In the genomic region with DNA sequence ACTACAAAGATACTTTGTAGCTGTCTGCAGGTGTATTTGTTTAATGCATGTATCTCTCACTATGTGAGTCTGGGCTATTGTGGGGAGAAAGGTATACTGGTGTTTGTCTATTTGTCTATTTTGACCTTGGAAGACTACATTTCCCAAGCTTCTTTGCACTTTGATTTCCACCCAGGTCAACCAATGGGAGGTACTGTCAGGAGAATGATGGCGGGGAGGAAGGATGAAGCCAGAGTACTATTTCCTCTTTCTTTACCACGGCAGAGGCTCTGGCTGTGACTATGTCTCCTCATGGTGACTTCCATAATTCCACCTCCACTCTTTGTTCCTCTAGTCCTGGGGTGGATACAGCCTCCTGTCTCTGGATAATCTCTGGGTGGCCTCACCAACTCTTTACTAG, we compare ENCODE assay signal across 13 cellular contexts. TPM values are rescaled to one million over a fixed set of nuclear protein-coding genes. Genes with fewer than 3 reads are reported as not detected.
DNase-seq lines count a peak whose midpoint lies in the region; ATAC-seq and TF ChIP-seq lines count a peak whose summit lies in the region.
"Had no signal": no experiment of that assay in that cellular context is flagged by ENCODE, and none has a peak within 500 bp of the region (broad histone marks: within the 10 kb centered on the region; RNA-seq: fewer than 3 reads in every experiment).

No MANE protein-coding gene starts in this region.

- no peak overlapping the region for H2BK120ac ChIP-seq in trophoblast cell (ENCODE audit: insufficient read depth, low read length, poor library complexity)

- H4K12ac ChIP-seq in trophoblast cell (ENCODE audit: low read depth, low read length) = no peak overlapping the region

- no peak overlapping the region for H3K23ac ChIP-seq in trophoblast cell (ENCODE audit: low read length)

- no peak overlapping the region for H3K9ac ChIP-seq in GM23248
- H3K9ac ChIP-seq in trophoblast cell (ENCODE audit: low read length) = no peak overlapping the region

- no peak for TF ChIP-seq CTCF in cardiac fibroblast (IDR thresholded peaks at IDR 0.05; ENCODE audit: low read depth, low read length)

- 40 to 42% methylated on average over 2 of the region's 2 CpGs for WGBS in GM23248 (ENCODE audit: low coverage in 1 of 2, low lambda C conversion rate in 2 of 2, missing lambda C conversion rate in 2 of 2), 2 experiments
- no CpG with 5 or more reads among the region's 2 CpGs for WGBS in trophoblast cell (ENCODE audit: extremely low coverage, insufficient coverage, insufficient read length)

- H3K9me3 ChIP-seq in GM23248 (ENCODE audit: low read depth) (no peaks in the 10 kb centered on the region), trophoblast cell (ENCODE audit: insufficient read depth, low read depth, low read length) (no peaks in the 10 kb centered on the region)

- no peak overlapping the region for H2AK5ac ChIP-seq in trophoblast cell (ENCODE audit: low read length)

- H3F3A ChIP-seq in GM23248 (ENCODE audit: insufficient read depth) = no peaks in the 10 kb centered on the region

- H3K4me3 ChIP-seq in GM23248 (no peak overlapping the region), cardiac fibroblast (replicated peaks in 1 of 2; ENCODE audit: low read depth in 2 of 2, low read length in 2 of 2) (no peak overlapping the region), trophoblast cell (ENCODE audit: low read depth, low read length) (no peak overlapping the region)
- H3K4me3 ChIP-seq: SK-N-MC had no signal

- H2AFZ ChIP-seq in GM23248 = peak overlapping the region; percentile 47; the same call in 1 of the 2 replicates
- peak overlapping the region; percentile 20 for H2AFZ ChIP-seq in trophoblast cell (ENCODE audit: insufficient read depth, low read length, poor library complexity)

- no peak overlapping the region for H4K91ac ChIP-seq in trophoblast cell (ENCODE audit: low read depth, low read length)

- ATAC-seq in HG03196 (IDR thresholded peaks at IDR 0.05; ENCODE audit: unreplicated experiment) (no peak), HG02623 (IDR thresholded peaks at IDR 0.05; ENCODE audit: unreplicated experiment) (no peak)

- no peak overlapping the region for H2BK5ac ChIP-seq in trophoblast cell (ENCODE audit: low read depth, low read length, poor library complexity)

- H3K4me1 ChIP-seq in GM23248 (ENCODE audit: insufficient read depth) (no peaks in the 10 kb centered on the region), trophoblast cell (ENCODE audit: control insufficient read depth in 1 of 2, insufficient read depth in 2 of 2, low read length in 2 of 2) (no peaks in the 10 kb centered on the region)

- H2BK12ac ChIP-seq in trophoblast cell (ENCODE audit: low read length) = no peak overlapping the region

- H3K27ac ChIP-seq in GM23248 (no peak overlapping the region), trophoblast cell (ENCODE audit: low read depth, low read length) (no peak overlapping the region)
- H3K27ac ChIP-seq: SK-N-MC had no signal

- no peak overlapping the region for H3K4ac ChIP-seq in trophoblast cell (ENCODE audit: low read depth, low read length)

- H3K79me1 ChIP-seq in trophoblast cell (ENCODE audit: low read length) = no peaks in the 10 kb centered on the region

- H3K9me2 ChIP-seq in GM23248 (ENCODE audit: insufficient read depth) = no peaks in the 10 kb centered on the region

- DNase-seq in GM23248 (no peak), NOMO-1 treated with dmso at 0.1 percent for 144 hours (lab: John Stamatoyannopoulos, UW; ENCODE audit: unreplicated experiment) (peak; percentile 22), cardiac fibroblast (ENCODE audit: low read depth in 2 of 2) (peak; percentile 25 to 28), trophoblast cell (no peak), retina (no peak)
- no peak for DNase-seq in stimulated activated CD4-positive, alpha-beta T cell treated with anti-CD3 and anti-CD28 coated beads, Interleukin-4, amount 100 ng/mL, for 1 hour
- DNase-seq: effector CD4-positive, alpha-beta T cell; HCEC 1CT; mammary epithelial cell had no signal

- in situ Hi-C loops in GM23248 (cut with MboI) = no loop called here

- no peak overlapping the region for H4K8ac ChIP-seq in trophoblast cell (ENCODE audit: low read depth, low read length)

- H3K36me3 ChIP-seq in GM23248 (ENCODE audit: low read depth) = no peaks in the 10 kb centered on the region
- no peaks in the 10 kb centered on the region for H3K36me3 ChIP-seq in trophoblast cell (ENCODE audit: control insufficient read depth in 1 of 2, insufficient read depth in 2 of 2, low read length in 2 of 2)

- H3K27me3 ChIP-seq in GM23248 (replicated peaks; ENCODE audit: insufficient read depth) (peaks cover 38% of the 10 kb centered on the region), trophoblast cell (ENCODE audit: insufficient read depth, low read length) (no peaks in the 10 kb centered on the region)

- H3K4me2 ChIP-seq in GM23248 (ENCODE audit: unreplicated experiment) (no peak overlapping the region), trophoblast cell (ENCODE audit: low read length) (no peak overlapping the region)

- no peaks in the 10 kb centered on the region for H4K20me1 ChIP-seq in GM23248 (ENCODE audit: insufficient read depth)

- H3K14ac ChIP-seq in trophoblast cell (ENCODE audit: low read length) = no peak overlapping the region

- H3K79me2 ChIP-seq in GM23248 (ENCODE audit: insufficient read depth) (no peaks in the 10 kb centered on the region), trophoblast cell (ENCODE audit: control insufficient read depth, insufficient read depth, low read length, poor library complexity) (no peaks in the 10 kb centered on the region)

- no peak overlapping the region for H3K18ac ChIP-seq in trophoblast cell (ENCODE audit: low read length)

RNA-seq across cellular contexts. Expression of a gene that starts 23.1 kb away (rescaled TPM):
- not detected in 2 replicates for total RNA-seq in GM23248 (2014; rRNA removed; shearing (Covaris generic))
- polyA plus RNA-seq in GM23248 (2016; fragmentation: Nextera tagmentation; extraction: Ambion mirVana) = not detected in 2 replicates
- polyA plus RNA-seq in trophoblast cell (2013) = 0.40 and 0.51 TPM in 2 replicates
- total RNA-seq: mammary epithelial cell, urinary bladder had no signal
- polyA plus RNA-seq: mammary epithelial cell had no signal

Comparison
In these comparisons a context has a peak if more than half of its experiments do, and no peak if none do; other contexts are left out.
1. DNase-seq: peak in NOMO-1 treated with dmso at 0.1 percent for 144 hours (single experiment) and cardiac fibroblast (2 of 2); none in GM23248 (single experiment), trophoblast cell (0 of 2), retina (single experiment) and stimulated activated CD4-positive, alpha-beta T cell treated with anti-CD3 and anti-CD28 coated beads, Interleukin-4, amount 100 ng/mL, for 1 hour (single experiment).